21 cellular contexts compared by ENCODE assay signal in genomic region chr12:69150083-69150795, GRCh38.
"Had no signal": no experiment of that assay in that cellular context is flagged by ENCODE, and none has a peak within 500 bp of the region (broad histone marks: within the 10 kb centered on the region; RNA-seq: fewer than 3 reads in every experiment).

No MANE protein-coding gene starts in this region.

- H3K36me3 ChIP-seq: left lung, spleen had no signal

- H3K9me3 ChIP-seq: left lung, spleen, testis had no signal

- H3K27ac ChIP-seq: coronary artery, testis, VCaP had no signal

- H3K4me3 ChIP-seq: coronary artery, left lung, spleen, testis had no signal

- H3K9me3 Mint-ChIP-seq: activated CD4-positive, alpha-beta memory T cell treated with anti-CD3 and anti-CD28 coated beads, Interleukin-2, amount 10 ng/mL, durations not matched to agents 7 days and 5 days; activated CD4-positive, alpha-beta T cell treated with anti-CD3 and anti-CD28 coated beads, Interleukin-2, amount 10 ng/mL, durations not matched to agents 24 days and 14 days; endodermal cell; natural killer cell treated with Interleukin-12 subunit alpha and Interleukin-12 subunit beta and Interleukin-15 and Interleukin-18, amount 100 ng/mL, for 72 hours; T-cell; T-helper 2 cell treated with Interferon-gamma antibody and Interleukin-4, amounts not matched to agents 5 μg/mL and 100 μg/mL, for 36 hours; type B pancreatic cell had no signal

- H3K27me3 Mint-ChIP-seq: activated CD4-positive, alpha-beta T cell treated with anti-CD3 and anti-CD28 coated beads, Interleukin-2, amount 10 ng/mL, durations not matched to agents 24 days and 14 days; activated naive CD8-positive, alpha-beta T cell; T-cell had no signal

- H3K27ac Mint-ChIP-seq: activated CD4-positive, alpha-beta memory T cell treated with anti-CD3 and anti-CD28 coated beads, Interleukin-2, amount 10 ng/mL, durations not matched to agents 7 days and 5 days; activated CD4-positive, alpha-beta T cell treated with anti-CD3 and anti-CD28 coated beads, Interleukin-2, amount 10 ng/mL, durations not matched to agents 24 days and 14 days; activated naive CD8-positive, alpha-beta T cell; endodermal cell; natural killer cell treated with Interleukin-12 subunit alpha and Interleukin-12 subunit beta and Interleukin-15 and Interleukin-18, amount 100 ng/mL, for 72 hours; T-cell; T-helper 2 cell treated with Interferon-gamma antibody and Interleukin-4, amounts not matched to agents 5 μg/mL and 100 μg/mL, for 36 hours; type B pancreatic cell had no signal

- DNase-seq: activated CD4-positive, alpha-beta memory T cell treated with anti-CD3 and anti-CD28 coated beads, Interleukin-2, amount 10 ng/mL, durations not matched to agents 7 days and 5 days; activated CD4-positive, alpha-beta T cell treated with anti-CD3 and anti-CD28 coated beads, Interleukin-2, amount 10 ng/mL, durations not matched to agents 24 days and 14 days; activated gamma-delta T cell treated with Interleukin-2 at 50 U/mL for 16 hours; kidney; left lung; mammary epithelial cell; midbrain; posterior cingulate gyrus; retina; spleen; stimulated activated CD4-positive, alpha-beta T cell treated with anti-CD3 and anti-CD28 coated beads, Interleukin-4, amount 100 ng/mL, for 1 hour; stimulated activated naive CD4-positive, alpha-beta T cell; T-cell; testis had no signal

- H3K4me3 Mint-ChIP-seq: activated CD4-positive, alpha-beta memory T cell treated with anti-CD3 and anti-CD28 coated beads, Interleukin-2, amount 10 ng/mL, durations not matched to agents 7 days and 5 days; activated CD4-positive, alpha-beta T cell treated with anti-CD3 and anti-CD28 coated beads, Interleukin-2, amount 10 ng/mL, durations not matched to agents 24 days and 14 days; activated naive CD8-positive, alpha-beta T cell; endodermal cell; natural killer cell treated with Interleukin-12 subunit alpha and Interleukin-12 subunit beta and Interleukin-15 and Interleukin-18, amount 100 ng/mL, for 72 hours; T-cell; T-helper 2 cell treated with Interferon-gamma antibody and Interleukin-4, amounts not matched to agents 5 μg/mL and 100 μg/mL, for 36 hours; type B pancreatic cell had no signal

- H3K36me3 Mint-ChIP-seq: activated naive CD8-positive, alpha-beta T cell; natural killer cell treated with Interleukin-12 subunit alpha and Interleukin-12 subunit beta and Interleukin-15 and Interleukin-18, amount 100 ng/mL, for 72 hours; type B pancreatic cell had no signal

- H3K27me3 ChIP-seq: left lung, spleen, testis had no signal
